In the genomic region with DNA sequence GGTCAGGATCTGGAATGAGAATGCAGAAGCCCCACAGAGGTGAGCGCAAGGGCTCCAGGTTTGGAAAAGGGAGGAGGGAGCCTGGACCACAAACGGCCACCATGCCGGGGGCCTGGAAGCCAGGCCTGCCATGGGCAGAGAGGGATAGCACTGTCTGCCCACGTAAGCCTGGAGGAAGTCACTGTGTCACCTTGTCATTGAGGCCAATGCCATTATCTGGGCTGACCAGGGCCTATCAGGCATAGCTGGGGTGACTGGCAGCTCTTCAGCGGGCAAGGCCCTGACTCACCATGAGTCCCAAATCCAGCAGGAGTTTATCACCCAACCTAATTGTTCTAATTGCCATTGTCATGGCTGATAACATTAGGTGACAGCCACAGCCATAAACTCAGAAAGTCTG, we compare ENCODE assay signal across 18 cellular contexts.
DNase-seq lines count a peak whose midpoint lies in the region; ATAC-seq and TF ChIP-seq lines count a peak whose summit lies in the region.
"Had no signal": no experiment of that assay in that cellular context is flagged by ENCODE, and none has a peak within 500 bp of the region (broad histone marks: within the 10 kb centered on the region; RNA-seq: fewer than 3 reads in every experiment).

No MANE protein-coding gene starts in this region.

- no peak for DNase-seq in Right ventricle myocardium superior
- no peak for DNase-seq in right atrium auricular region (ENCODE audit: low spot score)
- DNase-seq in heart right ventricle: peak in 1 of 2 donors; percentile 27
- peak; percentile 54 for DNase-seq in mesendoderm
- no peak for DNase-seq in effector memory CD4-positive, alpha-beta T cell
- DNase-seq: 8988T; Calu3; CD8-positive, alpha-beta T cell; DMS79 treated with DMSO at 0.1 percent for 48 hours; GF-D8; GOT3; H7; HFFc6 had no signal

- no peaks in the 10 kb centered on the region for H3K36me3 ChIP-seq in right atrium auricular region
- H3K36me3 ChIP-seq in heart right ventricle: no peaks in the 10 kb centered on the region
- H3K36me3 ChIP-seq in mesendoderm (ENCODE audit: control insufficient read depth, insufficient read depth, low read length): no peaks in the 10 kb centered on the region
- H3K36me3 ChIP-seq in effector memory CD4-positive, alpha-beta T cell (ENCODE audit: control insufficient read depth, insufficient read depth, low read length): no peaks in the 10 kb centered on the region
- H3K36me3 ChIP-seq: BLaER1 treated with 17β-estradiol and CSF1 and Interleukin-3, amounts not matched to agents 10 nM and 100 nM had no signal

- no peak for TF ChIP-seq CTCF in right atrium auricular region (IDR thresholded peaks at IDR 0.05)
- no peak for TF ChIP-seq CTCF in heart right ventricle (IDR thresholded peaks at IDR 0.05)

- H3K27ac ChIP-seq in right atrium auricular region: no peak overlapping the region
- peak overlapping the region in 5 of 10 donors; percentile 19 to 45 (median 33) for H3K27ac ChIP-seq in heart right ventricle
- H3K27ac ChIP-seq in mesendoderm (ENCODE audit: low read depth, low read length): no peak overlapping the region
- H3K27ac ChIP-seq in effector memory CD4-positive, alpha-beta T cell (ENCODE audit: insufficient read depth, low read length, poor library complexity, severe bottlenecking): no peak overlapping the region
- H3K27ac ChIP-seq: BLaER1 treated with 17β-estradiol and CSF1 and Interleukin-3, amounts not matched to agents 10 nM and 100 nM had no signal

- ATAC-seq in Right ventricle myocardium superior (ENCODE audit: poor library complexity) (peak; percentile 81), heart right ventricle (peak in 7 of 8 donors; percentile 51 to 89 (median 79)), GM21825 (IDR thresholded peaks at IDR 0.05; ENCODE audit: unreplicated experiment) (no peak), HG03045 (IDR thresholded peaks at IDR 0.05; ENCODE audit: unreplicated experiment) (no peak)
- ATAC-seq: CD8-positive, alpha-beta T cell; HCT116; HepG2 had no signal

- no peak overlapping the region for H3K9ac ChIP-seq in mesendoderm (ENCODE audit: low read length)
- H3K9ac ChIP-seq: BLaER1 treated with 17β-estradiol and CSF1 and Interleukin-3, amounts not matched to agents 10 nM and 100 nM had no signal

- no peak overlapping the region for H2AK5ac ChIP-seq in mesendoderm (ENCODE audit: low read length)

- intact Hi-C loops in Right ventricle myocardium superior (cut with DNase I): no loop called here
- intact Hi-C loops in heart right ventricle (cut with DNase I): loop anchor here in 2 of 10 donors (5.0 kb wide), 2 partner anchors 112 to 117 kb away; no protein-coding TSS in a partner anchor

- H3K79me1 ChIP-seq in mesendoderm (ENCODE audit: low read length): no peaks in the 10 kb centered on the region

- WGBS in heart right ventricle, 2 donors: 61 to 63% methylated on average over 5 of the region's 5 CpGs
- WGBS in mesendoderm (ENCODE audit: extremely low coverage, insufficient coverage, low lambda C conversion rate): no CpG with 5 or more reads among the region's 5 CpGs

- H4K5ac ChIP-seq in mesendoderm (ENCODE audit: low read length): no peak overlapping the region

- H3K18ac ChIP-seq in mesendoderm (ENCODE audit: low read length): no peak overlapping the region

- no peak overlapping the region for H3K4me2 ChIP-seq in mesendoderm (ENCODE audit: low read length)
- H3K4me2 ChIP-seq: BLaER1 treated with 17β-estradiol and CSF1 and Interleukin-3, amounts not matched to agents 10 nM and 100 nM had no signal

- H2BK120ac ChIP-seq in mesendoderm (ENCODE audit: low read depth, low read length): no peak overlapping the region

- no peak overlapping the region for H4K8ac ChIP-seq in mesendoderm (ENCODE audit: low read depth, low read length)

- no peak overlapping the region for H2BK5ac ChIP-seq in mesendoderm (ENCODE audit: low read length)

- H2BK15ac ChIP-seq in mesendoderm (replicated peaks; ENCODE audit: low read depth): no peak overlapping the region

- H3K56ac ChIP-seq in mesendoderm (ENCODE audit: low read length): no peak overlapping the region

- H3K4me3 ChIP-seq in right atrium auricular region: no peak overlapping the region
- H3K4me3 ChIP-seq in heart right ventricle: no peak overlapping the region
- no peak overlapping the region for H3K4me3 ChIP-seq in mesendoderm (ENCODE audit: low read length)
- no peak overlapping the region for H3K4me3 ChIP-seq in effector memory CD4-positive, alpha-beta T cell (ENCODE audit: insufficient read depth, low read depth, low read length, poor library complexity, severe bottlenecking)
- H3K4me3 ChIP-seq: BLaER1 treated with 17β-estradiol and CSF1 and Interleukin-3, amounts not matched to agents 10 nM and 100 nM had no signal

- H3K4me1 ChIP-seq in right atrium auricular region: no peaks in the 10 kb centered on the region
- H3K4me1 ChIP-seq in heart right ventricle: peaks cover 0 to 13% (median 4%) of the 10 kb centered on the region in 9 donors
- H3K4me1 ChIP-seq in mesendoderm (ENCODE audit: control insufficient read depth, low read depth, low read length): peaks cover 3% of the 10 kb centered on the region
- H3K4me1 ChIP-seq in effector memory CD4-positive, alpha-beta T cell (ENCODE audit: control insufficient read depth, insufficient read depth, low read length, poor library complexity, severe bottlenecking): no peaks in the 10 kb centered on the region

- H3K79me2 ChIP-seq in mesendoderm (ENCODE audit: control insufficient read depth, insufficient read depth, low read length): no peaks in the 10 kb centered on the region

- no peaks in the 10 kb centered on the region for H3K9me3 ChIP-seq in right atrium auricular region
- H3K9me3 ChIP-seq in heart right ventricle: no peaks in the 10 kb centered on the region
- H3K9me3 ChIP-seq in effector memory CD4-positive, alpha-beta T cell (ENCODE audit: control insufficient read depth, low read length): no peaks in the 10 kb centered on the region
- H3K9me3 ChIP-seq: BLaER1 treated with 17β-estradiol and CSF1 and Interleukin-3, amounts not matched to agents 10 nM and 100 nM had no signal

- no peak overlapping the region for H3K4ac ChIP-seq in mesendoderm (ENCODE audit: low read depth, low read length)

- H3K23ac ChIP-seq in mesendoderm (ENCODE audit: low read length): no peak overlapping the region

- H3K27me3 ChIP-seq in right atrium auricular region (no peaks in the 10 kb centered on the region), heart right ventricle (peaks cover 0 to 13% (median 4%) of the 10 kb centered on the region in 7 donors), mesendoderm (ENCODE audit: insufficient read depth, low read length, poor library complexity) (no peaks in the 10 kb centered on the region)
- no peaks in the 10 kb centered on the region for H3K27me3 ChIP-seq in effector memory CD4-positive, alpha-beta T cell (replicated peaks; ENCODE audit: control insufficient read depth, insufficient read depth, low read length, poor library complexity, severe bottlenecking)

Comparison
In these comparisons a context has a peak if more than half of its experiments do, and no peak if none do; other contexts are left out.
1. ATAC-seq: peak in Right ventricle myocardium superior (single experiment) and heart right ventricle (7 of 8); none in GM21825 (single experiment) and HG03045 (single experiment).